ENCODE assay signal across 1 cellular context in the genomic region with DNA sequence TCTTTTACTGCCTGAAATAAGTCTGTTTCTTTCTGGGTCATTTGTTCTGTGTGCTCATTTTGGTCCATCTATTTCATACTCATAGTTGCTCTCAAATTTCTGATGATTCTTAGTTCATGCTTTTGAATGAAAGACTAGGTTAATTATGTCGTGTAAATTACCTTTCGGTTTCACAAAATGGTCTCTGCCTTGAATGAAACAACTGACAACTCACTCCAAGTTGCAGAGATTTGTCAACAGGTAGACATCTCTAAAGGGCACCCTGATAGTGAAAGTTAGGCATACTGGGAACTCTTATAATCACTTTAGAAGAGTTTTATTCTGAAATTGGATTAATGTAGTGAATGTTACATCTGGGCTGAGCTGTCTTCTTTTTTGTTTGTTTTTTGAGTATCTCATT.
TF ChIP-seq lines count a peak whose summit lies in the region.

No MANE protein-coding gene starts in this region.

TF ChIP-seq in K562, 482 proteins besides CTCF, POLR2A, EP300 and RAD21:
- TF ChIP-seq TEAD4 (IDR thresholded peaks at IDR 0.05; ENCODE audit: low read length) = no peak
- TF ChIP-seq TEAD4 (CRISPR knock-in tag; IDR thresholded peaks at IDR 0.05; ENCODE audit: borderline replicate concordance) = no peak
- TF ChIP-seq YBX1 (IDR thresholded peaks at IDR 0.05) = no peak
- TF ChIP-seq PPARD (CRISPR knock-in tag; IDR thresholded peaks at IDR 0.05) = no peak
- no peak for TF ChIP-seq ZNF224 (CRISPR knock-in tag; IDR thresholded peaks at IDR 0.05)
- TF ChIP-seq RUNX1 (IDR thresholded peaks at IDR 0.05; ENCODE audit: low read depth) = no peak
- no peak for TF ChIP-seq CBX5 (IDR thresholded peaks at IDR 0.05; ENCODE audit: borderline replicate concordance, low read depth)
- no peak for TF ChIP-seq XRCC5 (IDR thresholded peaks at IDR 0.05; ENCODE audit: low read depth, low read length)
- no peak for TF ChIP-seq ZNF766 (CRISPR knock-in tag; conservative IDR thresholded peaks at IDR 0.05)
TF ChIP-seq in K562: peak in this region for 0.
